Comparison of ENCODE assay signal across 14 cellular contexts in the genomic region with DNA sequence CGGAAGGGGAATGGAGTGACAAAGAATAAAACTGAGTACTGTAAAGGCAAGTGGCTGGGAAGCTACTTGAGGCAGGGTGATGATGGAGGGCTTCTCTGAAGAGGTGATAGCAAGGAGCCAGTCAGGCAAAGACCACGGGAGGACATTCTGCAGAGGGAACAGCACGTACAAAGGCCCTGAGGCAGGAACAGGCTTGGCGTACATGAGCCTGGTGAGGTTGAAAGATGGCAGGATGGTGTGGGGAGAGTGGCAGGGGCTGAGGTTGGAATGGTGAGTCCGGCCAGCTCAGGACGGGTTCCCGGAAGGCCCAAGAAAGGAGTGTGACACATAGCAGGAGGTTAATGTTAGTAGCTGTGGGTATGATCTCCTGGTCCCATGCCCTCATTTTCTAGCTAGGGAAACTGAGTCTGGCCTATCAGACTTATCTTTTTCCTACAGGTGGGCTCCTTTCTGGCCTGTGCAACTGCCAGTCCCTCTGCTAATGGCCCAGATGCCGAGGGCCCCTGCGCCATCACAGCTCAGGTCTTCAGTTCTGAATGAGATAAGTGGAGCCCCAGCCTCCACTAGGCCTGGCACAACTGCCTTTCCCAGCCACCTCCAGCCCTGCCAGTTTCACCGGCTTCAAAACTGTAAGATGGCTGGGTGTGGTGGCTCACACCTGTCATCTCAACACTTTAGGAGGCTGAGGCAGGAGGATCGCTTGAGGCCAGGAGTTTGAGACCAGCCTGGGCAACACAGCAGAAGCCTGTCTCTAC.
DNase-seq lines count a peak whose midpoint lies in the region; ATAC-seq and TF ChIP-seq lines count a peak whose summit lies in the region.
"Had no signal": no experiment of that assay in that cellular context is flagged by ENCODE, and none has a peak within 500 bp of the region (broad histone marks: within the 10 kb centered on the region; RNA-seq: fewer than 3 reads in every experiment).

No MANE protein-coding gene starts in this region.

- no peak overlapping the region for H2AFZ ChIP-seq in neural progenitor cell (replicated peaks)
- no peak overlapping the region for H2AFZ ChIP-seq in smooth muscle cell (ENCODE audit: low read depth)

- DNase-seq in neural progenitor cell (ENCODE audit: low spot score) (no peak), spleen (peak; percentile 27), SHP77 (lab: John Stamatoyannopoulos, UW) (no peak), smooth muscle cell (lab: John Stamatoyannopoulos, UW; ENCODE audit: unreplicated experiment) (no peak)
- DNase-seq: DMS79 treated with DMSO at 0.1 percent for 48 hours, GOT3 had no signal

- H3K4me1 ChIP-seq in HEK293 (ENCODE audit: control insufficient read depth, insufficient read depth, low read length) (no peaks in the 10 kb centered on the region), neural progenitor cell (no peaks in the 10 kb centered on the region), spleen (peaks cover 0 to 10% (median 2%) of the 10 kb centered on the region in 6 donors), gastroesophageal sphincter (no peaks in the 10 kb centered on the region), smooth muscle cell (ENCODE audit: low read depth) (no peaks in the 10 kb centered on the region)

- H3K36me3 ChIP-seq in HEK293 (ENCODE audit: control insufficient read depth in 2 of 2, insufficient read depth in 1 of 2, low read length in 2 of 2) (no peaks in the 10 kb centered on the region), neural progenitor cell (no peaks in the 10 kb centered on the region), spleen (no peaks in the 10 kb centered on the region), gastroesophageal sphincter (no peaks in the 10 kb centered on the region), smooth muscle cell (ENCODE audit: low read depth) (no peaks in the 10 kb centered on the region)
- H3K36me3 ChIP-seq: BLaER1 had no signal

- H3K79me2 ChIP-seq in neural progenitor cell (ENCODE audit: low read depth) (no peaks in the 10 kb centered on the region), smooth muscle cell (ENCODE audit: low read depth) (no peaks in the 10 kb centered on the region)

- no peak for ATAC-seq in gastroesophageal sphincter

- TF ChIP-seq POLR2A in spleen (IDR thresholded peaks at IDR 0.05) (no peak), gastroesophageal sphincter (IDR thresholded peaks at IDR 0.05) (no peak)

- H3K9me3 ChIP-seq in HEK293 (ENCODE audit: control insufficient read depth, insufficient read depth, low read depth, low read length): no peaks in the 10 kb centered on the region
- no peaks in the 10 kb centered on the region for H3K9me3 ChIP-seq in neural progenitor cell (ENCODE audit: low read depth)
- H3K9me3 ChIP-seq in spleen: no peaks in the 10 kb centered on the region
- no peaks in the 10 kb centered on the region for H3K9me3 ChIP-seq in gastroesophageal sphincter
- no peaks in the 10 kb centered on the region for H3K9me3 ChIP-seq in smooth muscle cell (replicated peaks; ENCODE audit: low read depth)
- H3K9me3 ChIP-seq: BLaER1 had no signal

- no peak overlapping the region for H3K9ac ChIP-seq in neural progenitor cell
- H3K9ac ChIP-seq in smooth muscle cell (ENCODE audit: low read depth): no peak overlapping the region
- H3K9ac ChIP-seq: BLaER1 had no signal

- H3K4me3 ChIP-seq in HEK293 (ENCODE audit: low read depth, low read length) (no peak overlapping the region), neural progenitor cell (no peak overlapping the region), spleen (no peak overlapping the region), gastroesophageal sphincter (no peak overlapping the region), smooth muscle cell (no peak overlapping the region)
- H3K4me3 ChIP-seq: BLaER1, GM12878 had no signal

- no peak for TF ChIP-seq EP300 in gastroesophageal sphincter (IDR thresholded peaks at IDR 0.05)

- H3K4me3 Mint-ChIP-seq in brain (no peak overlapping the region), neural progenitor cell (peak overlapping the region; percentile 4)
- H3K4me3 Mint-ChIP-seq: CD14-positive monocyte; CD4-positive, alpha-beta memory T cell; H9 had no signal

- H3K4me2 ChIP-seq in neural progenitor cell (no peak overlapping the region), smooth muscle cell (no peak overlapping the region)
- H3K4me2 ChIP-seq: BLaER1 had no signal

- H3K27me3 Mint-ChIP-seq in brain: peaks cover 16% of the 10 kb centered on the region
- peaks cover 7% of the 10 kb centered on the region for H3K27me3 Mint-ChIP-seq in neural progenitor cell (ENCODE audit: insufficient read depth, low read depth)

- intact Hi-C loops in spleen (cut with DNase I; ENCODE audit: low total_unique reads): loop anchor here (5.0 kb wide), 1 partner anchor 110 kb away; a partner anchor contains a TSS

- CTCF ChIA-PET in HEK293 (lab: Yijun Ruan, JAX): interaction anchor here (0.6 to 7.0 kb wide), 17 partner anchors 9 to 402 kb away, joined by 3 to 50 read pairs (median 4); no protein-coding TSS in a partner anchor

- H3K27ac Mint-ChIP-seq in brain (peak overlapping the region in 4 of 5 experiments; percentile 2 to 81 (median 50)), neural progenitor cell (peak overlapping the region; percentile 32)
- H3K27ac Mint-ChIP-seq: CD14-positive monocyte; CD4-positive, alpha-beta memory T cell; H9 had no signal

- no peaks in the 10 kb centered on the region for H3K36me3 Mint-ChIP-seq in brain
- no peaks in the 10 kb centered on the region for H3K36me3 Mint-ChIP-seq in neural progenitor cell
- H3K36me3 Mint-ChIP-seq: CD14-positive monocyte; CD4-positive, alpha-beta memory T cell had no signal

- WGBS in spleen, 5 donors: 90 to 95% (median 94%) methylated on average over 9 to 11 of the region's 11 CpGs
- WGBS in gastroesophageal sphincter (ENCODE audit: low coverage in 1 of 2), 2 donors: 82 to 95% methylated on average over 7 to 8 of the region's 11 CpGs
- 95% methylated on average over 11 of the region's 11 CpGs for WGBS in smooth muscle cell (ENCODE audit: low lambda C conversion rate)

- no peaks in the 10 kb centered on the region for H4K20me1 ChIP-seq in neural progenitor cell (ENCODE audit: low read depth)
- no peaks in the 10 kb centered on the region for H4K20me1 ChIP-seq in smooth muscle cell (ENCODE audit: low read depth)
- H4K20me1 ChIP-seq: BLaER1 had no signal

- POLR2A ChIA-PET in HEK293 (lab: Yijun Ruan, JAX): no interaction called here

- peaks cover 78% of the 10 kb centered on the region for H3K27me3 ChIP-seq in neural progenitor cell
- peaks cover 0 to 68% (median 0%) of the 10 kb centered on the region in 7 donors for H3K27me3 ChIP-seq in spleen (replicated peaks in 1 of 7)
- peaks cover 91% of the 10 kb centered on the region for H3K27me3 ChIP-seq in gastroesophageal sphincter
- H3K27me3 ChIP-seq in smooth muscle cell (ENCODE audit: low read depth): peaks cover 29% of the 10 kb centered on the region
- H3K27me3 ChIP-seq: BLaER1 had no signal

- H3F3A ChIP-seq in neural progenitor cell (ENCODE audit: low read depth) (no peaks in the 10 kb centered on the region), smooth muscle cell (ENCODE audit: low read depth) (no peaks in the 10 kb centered on the region)

- TF ChIP-seq CTCF in HEK293 (tag by site-specific recombination; IDR thresholded peaks at IDR 0.05): no peak
- TF ChIP-seq CTCF in brain (conservative IDR thresholded peaks at IDR 0.05): no peak
- no peak for TF ChIP-seq CTCF in neural progenitor cell (IDR thresholded peaks at IDR 0.05)
- no peak for TF ChIP-seq CTCF in spleen (IDR thresholded peaks at IDR 0.05 in 8 of 11, conservative IDR thresholded peaks at IDR 0.05 in 3 of 11)
- no peak for TF ChIP-seq CTCF in gastroesophageal sphincter (IDR thresholded peaks at IDR 0.05)
- no peak for TF ChIP-seq CTCF in smooth muscle cell (IDR thresholded peaks at IDR 0.05; ENCODE audit: borderline replicate concordance, insufficient read depth, poor library complexity, severe bottlenecking)

- peaks cover 56% of the 10 kb centered on the region for H3K4me1 Mint-ChIP-seq in brain
- peaks cover 20% of the 10 kb centered on the region for H3K4me1 Mint-ChIP-seq in neural progenitor cell
- H3K4me1 Mint-ChIP-seq: CD14-positive monocyte had no signal

- H3K27ac ChIP-seq in HEK293 (ENCODE audit: extremely low read depth, low read depth, low read length): no peak overlapping the region
- no peak overlapping the region for H3K27ac ChIP-seq in neural progenitor cell
- H3K27ac ChIP-seq in spleen: no peak overlapping the region
- H3K27ac ChIP-seq in gastroesophageal sphincter: no peak overlapping the region
- H3K27ac ChIP-seq in smooth muscle cell (ENCODE audit: low read depth): no peak overlapping the region
- H3K27ac ChIP-seq: BLaER1 had no signal

- peaks cover 0 to 7% (median 3%) of the 10 kb centered on the region in 5 experiments for H3K9me3 Mint-ChIP-seq in brain
- H3K9me3 Mint-ChIP-seq in neural progenitor cell: no peaks in the 10 kb centered on the region
- H3K9me3 Mint-ChIP-seq: CD14-positive monocyte, H9 had no signal

TF ChIP-seq in HEK293, 187 proteins besides CTCF, POLR2A, EP300 and RAD21:
- peak; percentile 93 for TF ChIP-seq ZNF623 (tag by site-specific recombination; IDR thresholded peaks at IDR 0.05)
- TF ChIP-seq WT1 (tag by site-specific recombination; IDR thresholded peaks at IDR 0.05): no peak
- no peak for TF ChIP-seq ZNF548 (tag by site-specific recombination; IDR thresholded peaks at IDR 0.05)
- TF ChIP-seq ZNF585B (tag by site-specific recombination; IDR thresholded peaks at IDR 0.05): no peak
- TF ChIP-seq ZNF621 (tag by site-specific recombination; IDR thresholded peaks at IDR 0.05): no peak
